ENCODE assay signal across 17 cellular contexts in genomic region chr7:51019231-51019844, GRCh38.
DNase-seq lines count a peak whose midpoint lies in the region; ATAC-seq and TF ChIP-seq lines count a peak whose summit lies in the region.
"Had no signal": no experiment of that assay in that cellular context is flagged by ENCODE, and none has a peak within 500 bp of the region (broad histone marks: within the 10 kb centered on the region; RNA-seq: fewer than 3 reads in every experiment).

No MANE protein-coding gene starts in this region.

- no TSS peak for BruUV-seq in OCI-LY7 (replicated peaks; lab: Mats Ljungman, UMichigan)

- ATAC-seq in GM19395 (IDR thresholded peaks at IDR 0.05; ENCODE audit: unreplicated experiment): no peak
- ATAC-seq: activated T-cell treated with anti-CD3 and anti-CD28 coated beads, Interleukin-2, amount 50 U/mL, for 72 hours had no signal

- CTCF ChIA-PET in OCI-LY7 (lab: Charles Lee; ENCODE audit: unreplicated experiment): no interaction called here

- no peak for TF ChIP-seq CTCF in right atrium auricular region (IDR thresholded peaks at IDR 0.05)
- no peak for TF ChIP-seq CTCF in left ventricle myocardium inferior (IDR thresholded peaks at IDR 0.05; ENCODE audit: borderline replicate concordance)
- TF ChIP-seq CTCF in fibroblast of villous mesenchyme (IDR thresholded peaks at IDR 0.05; ENCODE audit: insufficient read depth, low read depth, low read length): no peak
- TF ChIP-seq CTCF in vagina (IDR thresholded peaks at IDR 0.05): no peak
- TF ChIP-seq CTCF in OCI-LY7 (conservative IDR thresholded peaks at IDR 0.05; ENCODE audit: low read length): no peak

- DNase-seq in right atrium auricular region (ENCODE audit: low spot score) (peak; percentile 11), left ventricle myocardium inferior (no peak), amniotic epithelial cell (ENCODE audit: low read depth) (peak; percentile 98), fibroblast of villous mesenchyme (ENCODE audit: low read depth) (peak; percentile 91), vagina (ENCODE audit: extremely low spot score in 2 of 2) (peak; percentile 16 to 60), OCI-LY7 (ENCODE audit: low spot score) (no peak), NCI-H1436 treated with DMSO at 0.1 percent for 48 hours (lab: John Stamatoyannopoulos, UW) (no peak)
- DNase-seq: activated CD4-positive, alpha-beta T cell treated with anti-CD3 and anti-CD28 coated beads for 4 hours; activated T-cell treated with anti-CD3 and anti-CD28 coated beads, Interleukin-2, amount 50 U/mL, for 72 hours; mesendoderm; NCI-H1105 treated with DMSO at 0.1 percent for 48 hours; NCI-H510A treated with DMSO at 0.1 percent for 48 hours; stimulated activated CD8-positive, alpha-beta memory T cell treated with anti-CD3 and anti-CD28 coated beads, Interleukin-4, amount 100 ng/mL, for 48 hours; transverse colon had no signal

- no peak overlapping the region for H3K27ac ChIP-seq in right atrium auricular region
- no peak overlapping the region for H3K27ac ChIP-seq in left ventricle myocardium inferior (replicated peaks)
- H3K27ac ChIP-seq in vagina: no peak overlapping the region
- no peak overlapping the region for H3K27ac ChIP-seq in OCI-LY7 (ENCODE audit: low read depth, low read length, poor library complexity, severe bottlenecking)
- H3K27ac ChIP-seq: ascending aorta, parathyroid adenoma, transverse colon had no signal

- TF ChIP-seq POLR2A in vagina (IDR thresholded peaks at IDR 0.05): no peak

- H3K4me2 ChIP-seq in OCI-LY7 (ENCODE audit: low read length): no peak overlapping the region

- H3K27me3 ChIP-seq in right atrium auricular region (no peaks in the 10 kb centered on the region), left ventricle myocardium inferior (ENCODE audit: low read depth) (no peaks in the 10 kb centered on the region), vagina (no peaks in the 10 kb centered on the region)
- H3K27me3 ChIP-seq: ascending aorta, transverse colon had no signal

- H3K4me3 ChIP-seq in right atrium auricular region (no peak overlapping the region), left ventricle myocardium inferior (no peak overlapping the region), fibroblast of villous mesenchyme (ENCODE audit: low read depth, low read length) (no peak overlapping the region), vagina (no peak overlapping the region), OCI-LY7 (ENCODE audit: low read depth, low read length, poor library complexity, severe bottlenecking) (no peak overlapping the region)
- H3K4me3 ChIP-seq: ascending aorta, transverse colon had no signal

- H3K4me1 ChIP-seq in right atrium auricular region (no peaks in the 10 kb centered on the region), left ventricle myocardium inferior (no peaks in the 10 kb centered on the region), vagina (no peaks in the 10 kb centered on the region), OCI-LY7 (ENCODE audit: insufficient read depth, low read length, poor library complexity, severe bottlenecking) (no peaks in the 10 kb centered on the region)
- H3K4me1 ChIP-seq: ascending aorta, parathyroid adenoma, transverse colon had no signal

- intact Hi-C loops in left ventricle myocardium inferior (cut with micrococcal nuclease): no loop called here
- intact Hi-C loops in vagina (cut with DNase I): no loop called here
- intact Hi-C loops in OCI-LY7 (cut with micrococcal nuclease; ENCODE audit: unreplicated experiment): no loop called here

- H3K36me3 ChIP-seq in right atrium auricular region (no peaks in the 10 kb centered on the region), left ventricle myocardium inferior (no peaks in the 10 kb centered on the region), vagina (no peaks in the 10 kb centered on the region), OCI-LY7 (ENCODE audit: insufficient read depth, low read length) (no peaks in the 10 kb centered on the region)
- H3K36me3 ChIP-seq: ascending aorta, transverse colon had no signal

- POLR2A ChIA-PET in OCI-LY7 (lab: Charles Lee): no interaction called here

- no peaks in the 10 kb centered on the region for H3K9me2 ChIP-seq in OCI-LY7 (ENCODE audit: insufficient read depth, low read length)

- no peak overlapping the region for H2AFZ ChIP-seq in OCI-LY7 (ENCODE audit: low read length)
- H2AFZ ChIP-seq: parathyroid adenoma had no signal

- H3K79me2 ChIP-seq in OCI-LY7 (ENCODE audit: insufficient read depth, low read depth, low read length): no peaks in the 10 kb centered on the region
- H3K79me2 ChIP-seq: parathyroid adenoma had no signal

- H3K9me3 ChIP-seq in right atrium auricular region (no peaks in the 10 kb centered on the region), left ventricle myocardium inferior (replicated peaks) (no peaks in the 10 kb centered on the region), vagina (no peaks in the 10 kb centered on the region), OCI-LY7 (ENCODE audit: low read length) (no peaks in the 10 kb centered on the region)
- H3K9me3 ChIP-seq: ascending aorta, transverse colon had no signal

- no peaks in the 10 kb centered on the region for H4K20me1 ChIP-seq in OCI-LY7 (ENCODE audit: insufficient read depth, low read length)

Comparison
In these comparisons a context has a peak if more than half of its experiments do, and no peak if none do; other contexts are left out.
1. DNase-seq: peak in right atrium auricular region (single experiment), amniotic epithelial cell (single experiment), fibroblast of villous mesenchyme (single experiment) and vagina (2 of 2); none in left ventricle myocardium inferior (single experiment), OCI-LY7 (single experiment) and NCI-H1436 treated with DMSO at 0.1 percent for 48 hours (single experiment).